27 cellular contexts compared by ENCODE assay signal in the genomic region with DNA sequence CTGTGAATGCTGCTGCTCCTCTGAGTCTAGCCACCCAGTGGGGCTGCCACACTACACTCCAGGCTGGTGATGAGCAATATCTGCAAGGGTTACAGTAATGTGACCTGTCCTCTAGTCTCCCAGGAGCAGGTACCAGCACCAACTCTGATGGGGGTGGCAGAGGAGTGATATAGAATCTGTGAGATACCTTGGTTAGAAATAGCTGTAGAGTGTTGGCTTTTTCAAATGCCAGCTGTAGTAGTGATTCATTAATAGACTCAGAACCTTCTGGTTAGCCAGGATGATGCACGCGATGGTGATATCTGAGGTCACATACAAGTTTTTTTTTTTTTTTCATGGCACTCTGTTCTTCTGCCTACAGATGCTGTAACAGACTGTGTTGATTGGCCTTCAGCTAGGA.
"Had no signal": no experiment of that assay in that cellular context is flagged by ENCODE, and none has a peak within 500 bp of the region (broad histone marks: within the 10 kb centered on the region; RNA-seq: fewer than 3 reads in every experiment).

No MANE protein-coding gene starts in this region.

- H3K36me3 Mint-ChIP-seq: activated naive CD8-positive, alpha-beta T cell treated with anti-CD3 and anti-CD28 coated beads, Interleukin-2, amount 10 ng/mL, durations not matched to agents 7 days and 5 days had no signal

- H3K27me3 ChIP-seq: brain microvascular endothelial cell, ovary, sigmoid colon, stomach, thyroid gland, upper lobe of right lung had no signal

- H3K36me3 ChIP-seq: brain microvascular endothelial cell, left ventricle myocardium inferior, ovary, sigmoid colon, stomach, thyroid gland, upper lobe of right lung had no signal

- H3K27ac Mint-ChIP-seq: activated naive CD8-positive, alpha-beta T cell treated with anti-CD3 and anti-CD28 coated beads, Interleukin-2, amount 10 ng/mL, durations not matched to agents 7 days and 5 days; dendritic cell treated with granulocyte-macrophage colony-stimulating factor and Interleukin-4, amounts not matched to agents 40 ng/mL and 50 ng/mL, for 4 days; nephron progenitor cell; progenitor cell of endocrine pancreas; stimulated activated naive B cell treated with anti-CD40 and anti-IgM and Interleukin-4, amounts not matched to agents 10 μg/mL and 1 μg/mL and 100 μg/mL, for 72 hours; T-helper 2 cell treated with Interferon-gamma antibody and Interleukin-4, amounts not matched to agents 5 μg/mL and 100 μg/mL, for 36 hours had no signal

- H3K4me3 ChIP-seq: left ventricle myocardium inferior, lung, ovary, sigmoid colon, smooth muscle cell, stomach, thyroid gland, upper lobe of right lung had no signal

- ATAC-seq: stimulated activated naive B cell treated with anti-CD40 and anti-IgM and Interleukin-4, amounts not matched to agents 10 μg/mL and 1 μg/mL and 100 μg/mL, for 72 hours; upper lobe of right lung had no signal

- H3K4me1 ChIP-seq: left ventricle myocardium inferior, sigmoid colon, stomach, thyroid gland, upper lobe of right lung had no signal

- H3K9me3 ChIP-seq: thyroid gland had no signal

- DNase-seq: activated CD4-positive, alpha-beta T cell treated with anti-CD3 and anti-CD28 coated beads for 4 hours; activated CD4-positive, alpha-beta T cell treated with anti-CD3 and anti-CD28 coated beads, Interleukin-2, amount 50 U/mL, for 4 hours; activated effector memory CD4-positive, alpha-beta T cell treated with Interleukin-2 at 50 U/mL for 16 hours; activated naive CD4-positive, alpha-beta T cell treated with Interleukin-2 at 50 U/mL for 16 hours; activated naive CD8-positive, alpha-beta T cell treated with anti-CD3 and anti-CD28 coated beads, Interleukin-2, amount 10 ng/mL, durations not matched to agents 7 days and 5 days; activated T-cell treated with anti-CD3 and anti-CD28 coated beads for 4 hours; amniotic stem cell; brain microvascular endothelial cell; central memory CD4-positive, alpha-beta T cell; foreskin melanocyte; left ventricle myocardium inferior; nephron progenitor cell; ovary; sigmoid colon; stimulated activated CD4-positive, alpha-beta T cell treated with anti-CD3 and anti-CD28 coated beads, Interleukin-1b, Interleukin-23, amount 100 ng/mL, for 48 hours; stimulated activated CD4-positive, alpha-beta T cell treated with anti-CD3 and anti-CD28 coated beads, Interleukin-4, amount 100 ng/mL, for 4 hours; stimulated activated CD8-positive, alpha-beta memory T cell treated with anti-CD3 and anti-CD28 coated beads, Interleukin-4, amount 100 ng/mL, for 48 hours; stimulated activated naive B cell treated with anti-CD40 and anti-IgM and Interleukin-4, amounts not matched to agents 10 μg/mL and 1 μg/mL and 100 μg/mL, for 72 hours; stomach; T-helper 1 cell; thyroid gland; upper lobe of right lung had no signal

- H3K4me1 Mint-ChIP-seq: activated naive CD8-positive, alpha-beta T cell treated with anti-CD3 and anti-CD28 coated beads, Interleukin-2, amount 10 ng/mL, durations not matched to agents 7 days and 5 days; nephron progenitor cell; stimulated activated naive B cell treated with anti-CD40 and anti-IgM and Interleukin-4, amounts not matched to agents 10 μg/mL and 1 μg/mL and 100 μg/mL, for 72 hours had no signal

- H3K27ac ChIP-seq: brain microvascular endothelial cell, left ventricle myocardium inferior, ovary, sigmoid colon, stomach, thyroid gland, upper lobe of right lung had no signal

- H3K27me3 Mint-ChIP-seq: activated naive CD8-positive, alpha-beta T cell treated with anti-CD3 and anti-CD28 coated beads, Interleukin-2, amount 10 ng/mL, durations not matched to agents 7 days and 5 days; dendritic cell treated with granulocyte-macrophage colony-stimulating factor and Interleukin-4, amounts not matched to agents 40 ng/mL and 50 ng/mL, for 4 days; progenitor cell of endocrine pancreas; stimulated activated naive B cell treated with anti-CD40 and anti-IgM and Interleukin-4, amounts not matched to agents 10 μg/mL and 1 μg/mL and 100 μg/mL, for 72 hours had no signal

- H3K4me3 Mint-ChIP-seq: activated naive CD8-positive, alpha-beta T cell treated with anti-CD3 and anti-CD28 coated beads, Interleukin-2, amount 10 ng/mL, durations not matched to agents 7 days and 5 days; dendritic cell treated with granulocyte-macrophage colony-stimulating factor and Interleukin-4, amounts not matched to agents 40 ng/mL and 50 ng/mL, for 4 days; nephron progenitor cell; stimulated activated naive B cell treated with anti-CD40 and anti-IgM and Interleukin-4, amounts not matched to agents 10 μg/mL and 1 μg/mL and 100 μg/mL, for 72 hours; T-helper 2 cell treated with Interferon-gamma antibody and Interleukin-4, amounts not matched to agents 5 μg/mL and 100 μg/mL, for 36 hours had no signal
